1 cellular context compared by ENCODE assay signal in genomic region chr5:5317976-5318375, GRCh38.
TF ChIP-seq lines count a peak whose summit lies in the region.

No MANE protein-coding gene starts in this region.

TF ChIP-seq in H1, 55 proteins besides CTCF, POLR2A, EP300 and RAD21 (continued from another document):
- TF ChIP-seq HDAC6 (IDR thresholded peaks at IDR 0.05; ENCODE audit: low read depth, low read length) (no peak), EZH2 (IDR thresholded peaks at IDR 0.05; ENCODE audit: low read depth, low read length, severe bottlenecking) (no peak), ASH2L (IDR thresholded peaks at IDR 0.05; ENCODE audit: low read length) (no peak), SP1 (IDR thresholded peaks at IDR 0.05; ENCODE audit: low read depth, low read length) (no peak), SRF (IDR thresholded peaks at IDR 0.05; ENCODE audit: low read depth, low read length) (no peak), KDM4A (IDR thresholded peaks at IDR 0.05; ENCODE audit: low read depth, low read length, severe bottlenecking) (no peak)
- TF ChIP-seq, protein P1, sequence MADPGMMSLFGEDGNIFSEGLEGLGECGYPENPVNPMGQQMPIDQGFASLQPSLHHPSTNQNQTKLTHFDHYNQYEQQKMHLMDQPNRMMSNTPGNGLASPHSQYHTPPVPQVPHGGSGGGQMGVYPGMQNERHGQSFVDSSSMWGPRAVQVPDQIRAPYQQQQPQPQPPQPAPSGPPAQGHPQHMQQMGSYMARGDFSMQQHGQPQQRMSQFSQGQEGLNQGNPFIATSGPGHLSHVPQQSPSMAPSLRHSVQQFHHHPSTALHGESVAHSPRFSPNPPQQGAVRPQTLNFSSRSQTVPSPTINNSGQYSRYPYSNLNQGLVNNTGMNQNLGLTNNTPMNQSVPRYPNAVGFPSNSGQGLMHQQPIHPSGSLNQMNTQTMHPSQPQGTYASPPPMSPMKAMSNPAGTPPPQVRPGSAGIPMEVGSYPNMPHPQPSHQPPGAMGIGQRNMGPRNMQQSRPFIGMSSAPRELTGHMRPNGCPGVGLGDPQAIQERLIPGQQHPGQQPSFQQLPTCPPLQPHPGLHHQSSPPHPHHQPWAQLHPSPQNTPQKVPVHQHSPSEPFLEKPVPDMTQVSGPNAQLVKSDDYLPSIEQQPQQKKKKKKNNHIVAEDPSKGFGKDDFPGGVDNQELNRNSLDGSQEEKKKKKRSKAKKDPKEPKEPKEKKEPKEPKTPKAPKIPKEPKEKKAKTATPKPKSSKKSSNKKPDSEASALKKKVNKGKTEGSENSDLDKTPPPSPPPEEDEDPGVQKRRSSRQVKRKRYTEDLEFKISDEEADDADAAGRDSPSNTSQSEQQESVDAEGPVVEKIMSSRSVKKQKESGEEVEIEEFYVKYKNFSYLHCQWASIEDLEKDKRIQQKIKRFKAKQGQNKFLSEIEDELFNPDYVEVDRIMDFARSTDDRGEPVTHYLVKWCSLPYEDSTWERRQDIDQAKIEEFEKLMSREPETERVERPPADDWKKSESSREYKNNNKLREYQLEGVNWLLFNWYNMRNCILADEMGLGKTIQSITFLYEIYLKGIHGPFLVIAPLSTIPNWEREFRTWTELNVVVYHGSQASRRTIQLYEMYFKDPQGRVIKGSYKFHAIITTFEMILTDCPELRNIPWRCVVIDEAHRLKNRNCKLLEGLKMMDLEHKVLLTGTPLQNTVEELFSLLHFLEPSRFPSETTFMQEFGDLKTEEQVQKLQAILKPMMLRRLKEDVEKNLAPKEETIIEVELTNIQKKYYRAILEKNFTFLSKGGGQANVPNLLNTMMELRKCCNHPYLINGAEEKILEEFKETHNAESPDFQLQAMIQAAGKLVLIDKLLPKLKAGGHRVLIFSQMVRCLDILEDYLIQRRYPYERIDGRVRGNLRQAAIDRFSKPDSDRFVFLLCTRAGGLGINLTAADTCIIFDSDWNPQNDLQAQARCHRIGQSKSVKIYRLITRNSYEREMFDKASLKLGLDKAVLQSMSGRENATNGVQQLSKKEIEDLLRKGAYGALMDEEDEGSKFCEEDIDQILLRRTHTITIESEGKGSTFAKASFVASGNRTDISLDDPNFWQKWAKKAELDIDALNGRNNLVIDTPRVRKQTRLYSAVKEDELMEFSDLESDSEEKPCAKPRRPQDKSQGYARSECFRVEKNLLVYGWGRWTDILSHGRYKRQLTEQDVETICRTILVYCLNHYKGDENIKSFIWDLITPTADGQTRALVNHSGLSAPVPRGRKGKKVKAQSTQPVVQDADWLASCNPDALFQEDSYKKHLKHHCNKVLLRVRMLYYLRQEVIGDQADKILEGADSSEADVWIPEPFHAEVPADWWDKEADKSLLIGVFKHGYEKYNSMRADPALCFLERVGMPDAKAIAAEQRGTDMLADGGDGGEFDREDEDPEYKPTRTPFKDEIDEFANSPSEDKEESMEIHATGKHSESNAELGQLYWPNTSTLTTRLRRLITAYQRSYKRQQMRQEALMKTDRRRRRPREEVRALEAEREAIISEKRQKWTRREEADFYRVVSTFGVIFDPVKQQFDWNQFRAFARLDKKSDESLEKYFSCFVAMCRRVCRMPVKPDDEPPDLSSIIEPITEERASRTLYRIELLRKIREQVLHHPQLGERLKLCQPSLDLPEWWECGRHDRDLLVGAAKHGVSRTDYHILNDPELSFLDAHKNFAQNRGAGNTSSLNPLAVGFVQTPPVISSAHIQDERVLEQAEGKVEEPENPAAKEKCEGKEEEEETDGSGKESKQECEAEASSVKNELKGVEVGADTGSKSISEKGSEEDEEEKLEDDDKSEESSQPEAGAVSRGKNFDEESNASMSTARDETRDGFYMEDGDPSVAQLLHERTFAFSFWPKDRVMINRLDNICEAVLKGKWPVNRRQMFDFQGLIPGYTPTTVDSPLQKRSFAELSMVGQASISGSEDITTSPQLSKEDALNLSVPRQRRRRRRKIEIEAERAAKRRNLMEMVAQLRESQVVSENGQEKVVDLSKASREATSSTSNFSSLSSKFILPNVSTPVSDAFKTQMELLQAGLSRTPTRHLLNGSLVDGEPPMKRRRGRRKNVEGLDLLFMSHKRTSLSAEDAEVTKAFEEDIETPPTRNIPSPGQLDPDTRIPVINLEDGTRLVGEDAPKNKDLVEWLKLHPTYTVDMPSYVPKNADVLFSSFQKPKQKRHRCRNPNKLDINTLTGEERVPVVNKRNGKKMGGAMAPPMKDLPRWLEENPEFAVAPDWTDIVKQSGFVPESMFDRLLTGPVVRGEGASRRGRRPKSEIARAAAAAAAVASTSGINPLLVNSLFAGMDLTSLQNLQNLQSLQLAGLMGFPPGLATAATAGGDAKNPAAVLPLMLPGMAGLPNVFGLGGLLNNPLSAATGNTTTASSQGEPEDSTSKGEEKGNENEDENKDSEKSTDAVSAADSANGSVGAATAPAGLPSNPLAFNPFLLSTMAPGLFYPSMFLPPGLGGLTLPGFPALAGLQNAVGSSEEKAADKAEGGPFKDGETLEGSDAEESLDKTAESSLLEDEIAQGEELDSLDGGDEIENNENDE (IDR thresholded peaks at IDR 0.05; ENCODE audit: insufficient replicate concordance, low read length), result no peak
